In genomic region chrX:8971116-8971515, GRCh38 we compare ENCODE assay signal across 9 cellular contexts.
DNase-seq lines count a peak whose midpoint lies in the region; ATAC-seq and TF ChIP-seq lines count a peak whose summit lies in the region.
"Had no signal": no experiment of that assay in that cellular context is flagged by ENCODE, and none has a peak within 500 bp of the region (broad histone marks: within the 10 kb centered on the region; RNA-seq: fewer than 3 reads in every experiment).

No MANE protein-coding gene starts in this region.

- TF ChIP-seq CTCF in H9 (conservative IDR thresholded peaks at IDR 0.05) = peak; percentile 62
- peak; percentile 47 for TF ChIP-seq CTCF in fibroblast of mammary gland (conservative IDR thresholded peaks at IDR 0.05; ENCODE audit: control insufficient read depth, insufficient read depth, low read depth, low read length)
- peak; percentile 35 for TF ChIP-seq CTCF in smooth muscle cell (IDR thresholded peaks at IDR 0.05; ENCODE audit: borderline replicate concordance, insufficient read depth, poor library complexity, severe bottlenecking)

- H2BK20ac ChIP-seq in H9 (ENCODE audit: low read depth, low read length, poor library complexity, severe bottlenecking) = no peak overlapping the region

- H4K91ac ChIP-seq in H9 (ENCODE audit: insufficient read length, low read depth, low read length) = no peak overlapping the region

- H3K23ac ChIP-seq in H9 (ENCODE audit: insufficient read length, low read depth, low read length) = no peak overlapping the region

- H3K9me3 ChIP-seq in H9 (ENCODE audit: control insufficient read depth, low read depth, low read length) = no peaks in the 10 kb centered on the region
- H3K9me3 ChIP-seq in smooth muscle cell (replicated peaks; ENCODE audit: low read depth) = no peaks in the 10 kb centered on the region
- H3K9me3 ChIP-seq: neutrophil had no signal

- H3K9me3 Mint-ChIP-seq in H9 = peaks cover 0 to 32% of the 10 kb centered on the region in 2 experiments; a peak in 3 of 5 replicates

- H3K14ac ChIP-seq in H9 (ENCODE audit: insufficient read depth, low read length) = no peak overlapping the region

- H3K4me1 ChIP-seq in H9 (ENCODE audit: insufficient read depth, low read length) (no peaks in the 10 kb centered on the region), smooth muscle cell (ENCODE audit: low read depth) (no peaks in the 10 kb centered on the region)

- H3K18ac ChIP-seq in H9 (ENCODE audit: insufficient read length, low read depth, low read length) = no peak overlapping the region

- H3K4me1 Mint-ChIP-seq in H9 = peaks cover 0 to 4% of the 10 kb centered on the region in 2 experiments; a peak in 1 of 4 replicates

- H2BK120ac ChIP-seq in H9 (ENCODE audit: low read depth, low read length, poor library complexity, severe bottlenecking) = no peak overlapping the region

- no peak overlapping the region for H3K56ac ChIP-seq in H9 (ENCODE audit: insufficient read length, low read depth, low read length)

- H4K20me1 ChIP-seq in H9 (ENCODE audit: control insufficient read depth, insufficient read depth, insufficient read length) (no peaks in the 10 kb centered on the region), smooth muscle cell (ENCODE audit: low read depth) (no peaks in the 10 kb centered on the region)

- no peak overlapping the region for H3K4me3 ChIP-seq in fibroblast of mammary gland (ENCODE audit: control insufficient read depth, low read depth, low read length)
- no peak overlapping the region for H3K4me3 ChIP-seq in smooth muscle cell

- H3K36me3 Mint-ChIP-seq in H9 (ENCODE audit: insufficient read depth in 1 of 3, low read depth in 3 of 3) = peaks cover 0 to under 1% (median 0%) of the 10 kb centered on the region in 3 experiments; a peak in 2 of 7 replicates

- DNase-seq in DMS 273 (lab: John Stamatoyannopoulos, UW; ENCODE audit: unreplicated experiment) = peak; percentile 67
- DNase-seq in H9 = no peak
- DNase-seq in RKO (ENCODE audit: low spot score) = peak; percentile 65
- peak; percentile 62 for DNase-seq in fibroblast of mammary gland (ENCODE audit: low read depth)
- DNase-seq in smooth muscle cell (lab: John Stamatoyannopoulos, UW; ENCODE audit: unreplicated experiment) = no peak
- no peak for DNase-seq in activated naive CD4-positive, alpha-beta T cell treated with Interleukin-2 at 50 U/mL for 16 hours

- H3K79me1 ChIP-seq in H9 (ENCODE audit: insufficient read depth, low read depth, low read length, poor library complexity, severe bottlenecking) = no peaks in the 10 kb centered on the region

- H2BK5ac ChIP-seq in H9 (ENCODE audit: insufficient read length, low read length) = no peak overlapping the region

- H2BK15ac ChIP-seq in H9 (ENCODE audit: low read depth, low read length) = no peak overlapping the region

- H3K9ac ChIP-seq in H9 (ENCODE audit: extremely low read depth, insufficient read length, low read length) (no peak overlapping the region), smooth muscle cell (ENCODE audit: low read depth) (no peak overlapping the region)

- peaks cover under 1% of the 10 kb centered on the region; the same call in 1 of the 2 replicates for H3K27me3 Mint-ChIP-seq in H9 (ENCODE audit: low read depth)

- H3T11ph ChIP-seq in H9 (ENCODE audit: low read length) = no peak overlapping the region

- H3K36me3 ChIP-seq in smooth muscle cell (ENCODE audit: low read depth) = no peaks in the 10 kb centered on the region
- H3K36me3 ChIP-seq: neutrophil had no signal

- H2AFZ ChIP-seq in H9 (ENCODE audit: low read length) = no peak overlapping the region
- H2AFZ ChIP-seq in smooth muscle cell (ENCODE audit: low read depth) = no peak overlapping the region

- no peak for ATAC-seq in HG02759 (IDR thresholded peaks at IDR 0.05; ENCODE audit: unreplicated experiment)
- ATAC-seq in HG03135 (IDR thresholded peaks at IDR 0.05; ENCODE audit: unreplicated experiment) = no peak

- no peak overlapping the region for H2AK5ac ChIP-seq in H9 (ENCODE audit: insufficient read length, low read length)

- H3K79me2 ChIP-seq in H9 (ENCODE audit: insufficient read depth, low read length) (no peaks in the 10 kb centered on the region), smooth muscle cell (ENCODE audit: low read depth) (no peaks in the 10 kb centered on the region)

- no peaks in the 10 kb centered on the region for H3F3A ChIP-seq in smooth muscle cell (ENCODE audit: low read depth)

- no peak overlapping the region for H4K8ac ChIP-seq in H9 (replicated peaks; ENCODE audit: insufficient read length, low read depth, low read length)

- H3K4me2 ChIP-seq in H9 (ENCODE audit: insufficient read depth, insufficient read length, low read length) (no peak overlapping the region), smooth muscle cell (no peak overlapping the region)

- no peak overlapping the region for H3K4ac ChIP-seq in H9 (ENCODE audit: low read depth, low read length)

- H4K5ac ChIP-seq in H9 (ENCODE audit: insufficient read length, low read depth, low read length) = no peak overlapping the region

- no peaks in the 10 kb centered on the region for H3K23me2 ChIP-seq in H9 (ENCODE audit: insufficient read length, low read depth, low read length, poor library complexity, severe bottlenecking)

- no peak overlapping the region for H3K27ac Mint-ChIP-seq in H9

- H3K27ac ChIP-seq in H9 (ENCODE audit: insufficient read length, low read depth, low read length) (no peak overlapping the region), smooth muscle cell (ENCODE audit: low read depth) (no peak overlapping the region)
- H3K27ac ChIP-seq: neutrophil had no signal

- no CpG with 5 or more reads among the region's 1 CpG for WGBS in H9 (ENCODE audit: extremely low coverage, insufficient read length, low lambda C conversion rate)
- 53% methylated on average over 1 of the region's 1 CpG for WGBS in smooth muscle cell (ENCODE audit: low lambda C conversion rate)

- no peak overlapping the region for H2BK12ac ChIP-seq in H9 (ENCODE audit: insufficient read length, low read depth, low read length)

- H3K27me3 ChIP-seq in H9 (ENCODE audit: insufficient read depth, low read length) (no peaks in the 10 kb centered on the region), smooth muscle cell (ENCODE audit: low read depth) (no peaks in the 10 kb centered on the region)
- H3K27me3 ChIP-seq: neutrophil had no signal

- H3K4me3 Mint-ChIP-seq in H9 = no peak overlapping the region

Comparison
In these comparisons a context has a peak if more than half of its experiments do, and no peak if none do; other contexts are left out.
1. DNase-seq: peak in DMS 273 (single experiment), RKO (single experiment) and fibroblast of mammary gland (single experiment); none in H9 (single experiment), smooth muscle cell (single experiment) and activated naive CD4-positive, alpha-beta T cell treated with Interleukin-2 at 50 U/mL for 16 hours (single experiment).
2. Peak in every context shown above with its lines, with median percentiles within 50 percentile points of each other: CTCF ChIP-seq.